In genomic region chr12:12885060-12885792, GRCh38 we compare ENCODE assay signal across 1 cellular context.
TF ChIP-seq lines count a peak whose summit lies in the region.

No MANE protein-coding gene starts in this region.

TF ChIP-seq in H1, 55 proteins besides CTCF, POLR2A, EP300 and RAD21:
- TF ChIP-seq JUND (IDR thresholded peaks at IDR 0.05; ENCODE audit: low read length): no peak
- no peak for TF ChIP-seq TAF1 (IDR thresholded peaks at IDR 0.05; ENCODE audit: low read depth, low read length)
- 0 out of 4 replicates have a peak, but pooled peaks of 1 of the 2 experiments have one; percentile 54 for TF ChIP-seq SIN3A (conservative IDR thresholded peaks at IDR 0.05 in 1 of 2, IDR thresholded peaks at IDR 0.05 in 1 of 2; ENCODE audit: low read depth in 1 of 2, low read length in 2 of 2)
- TF ChIP-seq MAX (IDR thresholded peaks at IDR 0.05): peak; percentile 97
- TF ChIP-seq ASH2L (IDR thresholded peaks at IDR 0.05; ENCODE audit: low read length): peak; percentile 36
- TF ChIP-seq TCF12 (IDR thresholded peaks at IDR 0.05; ENCODE audit: low read depth, low read length): no peak; the same call in 1 of the 2 replicates
- TF ChIP-seq E2F6 (IDR thresholded peaks at IDR 0.05): peak; percentile 88
- TF ChIP-seq USF2 (IDR thresholded peaks at IDR 0.05; ENCODE audit: low read length): peak; percentile 55
- no peak for TF ChIP-seq JUN (IDR thresholded peaks at IDR 0.05; ENCODE audit: low read depth, low read length)
- TF ChIP-seq BACH1 (IDR thresholded peaks at IDR 0.05; ENCODE audit: low read length): no peak
- TF ChIP-seq CBX8 (IDR thresholded peaks at IDR 0.05; ENCODE audit: borderline replicate concordance, low read depth, low read length): no peak
- no peak for TF ChIP-seq MAFK (IDR thresholded peaks at IDR 0.05; ENCODE audit: low read depth, low read length)
- peak; percentile 93 for TF ChIP-seq TEAD4 (IDR thresholded peaks at IDR 0.05; ENCODE audit: low read depth, low read length)
